ENCODE assay signal across 9 cellular contexts in the genomic region with DNA sequence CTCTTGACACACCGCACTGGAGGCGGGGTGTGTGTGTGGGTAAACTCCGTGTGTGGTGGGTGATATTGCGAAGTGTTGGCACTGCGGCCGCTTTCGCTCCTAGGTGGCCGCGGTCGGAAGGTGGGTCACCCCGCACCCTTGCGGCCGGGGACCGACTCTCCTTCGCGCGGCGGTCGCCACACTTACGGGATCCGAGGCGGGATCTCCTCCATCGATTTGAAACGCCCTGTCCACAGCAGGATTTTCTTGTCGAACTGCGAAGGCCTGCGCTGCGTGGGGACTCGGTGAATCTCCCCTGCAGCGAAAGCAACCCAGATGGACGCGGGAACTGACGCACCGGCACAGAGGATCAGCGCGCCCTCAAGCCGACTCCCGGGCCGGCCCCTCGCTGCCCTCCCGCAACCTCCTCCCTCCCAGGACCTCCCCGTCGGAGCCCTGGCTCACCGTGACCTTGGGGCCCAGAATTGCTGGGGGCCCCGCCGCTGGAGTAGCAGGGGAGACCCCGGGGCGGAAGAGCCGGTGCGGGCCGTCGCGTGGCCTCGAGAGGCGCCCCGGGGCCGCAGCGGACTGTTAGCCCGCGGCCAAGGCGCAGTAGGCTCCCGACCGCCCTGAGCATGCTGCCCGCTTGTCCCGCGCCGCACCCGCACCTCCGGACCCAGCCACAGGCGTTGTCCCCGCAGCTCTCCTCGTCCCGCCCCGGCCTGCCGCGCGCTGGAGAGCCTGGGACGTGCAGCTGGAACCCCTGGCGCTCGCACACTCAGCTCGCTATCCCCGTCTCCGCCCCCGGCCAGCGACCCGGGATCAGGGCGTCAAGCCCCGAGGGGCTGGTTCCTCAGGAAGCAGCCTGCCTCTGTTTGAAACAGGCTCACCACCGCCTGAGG. TPM values are rescaled to one million over a fixed set of nuclear protein-coding genes. Genes with fewer than 3 reads are reported as not detected.
DNase-seq lines count a peak whose midpoint lies in the region; ATAC-seq and TF ChIP-seq lines count a peak whose summit lies in the region.
"Had no signal": no experiment of that assay in that cellular context is flagged by ENCODE, and none has a peak within 500 bp of the region (broad histone marks: within the 10 kb centered on the region; RNA-seq: fewer than 3 reads in every experiment).

TSS of gene FAM162B (minus strand) at position 759 of the 881 bp plus-strand sequence. CDS start at position 616, 143 bp downstream.

- peaks cover 3% of the 10 kb centered on the region for H3K27me3 ChIP-seq in WERI-Rb-1 (ENCODE audit: insufficient read depth, low read depth, severe bottlenecking)
- H3K27me3 ChIP-seq in neural cell (ENCODE audit: insufficient read depth, low read depth, low read length) = peaks cover 51% of the 10 kb centered on the region

- ATAC-seq in GM18520 (IDR thresholded peaks at IDR 0.05; ENCODE audit: unreplicated experiment) = no peak

- peak within 1 kb of the TSS; percentile 21 for H3K9ac ChIP-seq in neural cell (ENCODE audit: low read length)

- no peak for TF ChIP-seq RAD21 in neural cell (conservative IDR thresholded peaks at IDR 0.05)

- DNase-seq in DMS 273 (lab: John Stamatoyannopoulos, UW; ENCODE audit: unreplicated experiment) = peak; percentile 69
- no peak for DNase-seq in DMS 273 treated with DMSO at 0.1 percent for 48 hours (lab: John Stamatoyannopoulos, UW)
- peak; percentile 53 for DNase-seq in WERI-Rb-1
- no peak for DNase-seq in fibroblast of the aortic adventitia (ENCODE audit: low read depth)
- no peak for DNase-seq in activated effector memory CD4-positive, alpha-beta T cell treated with anti-CD3 and anti-CD28 coated beads, Interleukin-2, amount 50 U/mL, for 16 hours
- DNase-seq in DMS79 (lab: John Stamatoyannopoulos, UW) = no peak

- TF ChIP-seq CTCF in WERI-Rb-1 (IDR thresholded peaks at IDR 0.05; ENCODE audit: low read depth, low read length) = no peak
- no peak for TF ChIP-seq CTCF in fibroblast of the aortic adventitia (IDR thresholded peaks at IDR 0.05; ENCODE audit: insufficient read depth, low read length)
- TF ChIP-seq CTCF in neural cell (IDR thresholded peaks at IDR 0.05; ENCODE audit: poor library complexity, severe bottlenecking) = no peak

- no peaks in the 10 kb centered on the region for H3K9me2 ChIP-seq in neural cell (ENCODE audit: insufficient read depth, low read length)

- no peak for TF ChIP-seq EP300 in neural cell (conservative IDR thresholded peaks at IDR 0.05; ENCODE audit: poor library complexity, severe bottlenecking)

- peak within 1 kb of the TSS; percentile 22 for H3K4me2 ChIP-seq in neural cell (ENCODE audit: low read length)

- peak within 1 kb of the TSS; percentile 37 for H2AFZ ChIP-seq in neural cell (ENCODE audit: low read depth, low read length)

- no peaks in the 10 kb centered on the region for H3K79me2 ChIP-seq in neural cell (replicated peaks; ENCODE audit: insufficient read depth, low read length)

- H3K27ac ChIP-seq in WERI-Rb-1 (no peak within 1 kb of the TSS), neural cell (ENCODE audit: low read length) (no peak within 1 kb of the TSS)
- H3K27ac ChIP-seq: 22Rv1 had no signal

- H3K4me3 ChIP-seq in WERI-Rb-1 (ENCODE audit: low read depth, low read length) = peak within 1 kb of the TSS; percentile 59
- H3K4me3 ChIP-seq in fibroblast of the aortic adventitia (ENCODE audit: low read depth, low read length) = peak within 1 kb of the TSS; percentile 54
- peak within 1 kb of the TSS; percentile 70 for H3K4me3 ChIP-seq in neural cell (ENCODE audit: low read length)

- H3K36me3 ChIP-seq in WERI-Rb-1 (no peaks in the 10 kb centered on the region), neural cell (ENCODE audit: insufficient read depth, low read length) (no peaks in the 10 kb centered on the region)

- no peaks in the 10 kb centered on the region for H3K9me3 ChIP-seq in WERI-Rb-1 (ENCODE audit: severe bottlenecking)
- H3K9me3 ChIP-seq in neural cell (ENCODE audit: low read length) = no peaks in the 10 kb centered on the region

- no peaks in the 10 kb centered on the region for H4K20me1 ChIP-seq in neural cell (ENCODE audit: insufficient read depth)

- no peaks in the 10 kb centered on the region for H3F3A ChIP-seq in neural cell (ENCODE audit: insufficient read depth, low read length, poor library complexity, severe bottlenecking)

TF ChIP-seq in neural cell, 6 proteins besides CTCF, POLR2A, EP300 and RAD21:
- TF ChIP-seq TAF1 (IDR thresholded peaks at IDR 0.05; ENCODE audit: low read depth) (no peak), EZH2 (IDR thresholded peaks at IDR 0.05; ENCODE audit: borderline replicate concordance, insufficient read depth, low read length, poor library complexity, severe bottlenecking) (peak; percentile 67), POLR2AphosphoS5 (IDR thresholded peaks at IDR 0.05) (peak; percentile 10), SMC3 (conservative IDR thresholded peaks at IDR 0.05; ENCODE audit: poor library complexity) (no peak)

RNA-seq across cellular contexts. Expression of gene FAM162B, which starts in this region (rescaled TPM):
- total RNA-seq in fibroblast of the aortic adventitia (ENCODE audit: low replicate concordance) = 1.6 TPM in 1 of 2 replicates, not detected in the other
- not detected in 2 replicates for polyA plus RNA-seq in neural cell
- not detected in 2 replicates for polyA minus RNA-seq in neural cell

Comparison
In these comparisons a context has a peak if more than half of its experiments do, and no peak if none do; other contexts are left out.
1. DNase-seq: peak in DMS 273 (single experiment) and WERI-Rb-1 (single experiment); none in DMS 273 treated with DMSO at 0.1 percent for 48 hours (single experiment), fibroblast of the aortic adventitia (single experiment), activated effector memory CD4-positive, alpha-beta T cell treated with anti-CD3 and anti-CD28 coated beads, Interleukin-2, amount 50 U/mL, for 16 hours (single experiment) and DMS79 (single experiment).
2. Peak in every context shown above with its lines, with median percentiles within 50 percentile points of each other: H3K4me3 ChIP-seq.